Comparison of ENCODE assay signal across 22 cellular contexts in genomic region chr5:173624276-173624675, GRCh38.
"Had no signal": no experiment of that assay in that cellular context is flagged by ENCODE, and none has a peak within 500 bp of the region (broad histone marks: within the 10 kb centered on the region; RNA-seq: fewer than 3 reads in every experiment).

No MANE protein-coding gene starts in this region.

- H3K27me3 ChIP-seq: esophagus squamous epithelium, heart right ventricle, left lung, upper lobe of left lung had no signal

- H3K36me3 ChIP-seq: esophagus squamous epithelium, heart right ventricle, left lung, prostate gland, thoracic aorta, upper lobe of left lung had no signal

- H3K27ac ChIP-seq: esophagus squamous epithelium, heart right ventricle, left lung, prostate gland, thoracic aorta, upper lobe of left lung had no signal

- H3K9me3 ChIP-seq: esophagus squamous epithelium, heart right ventricle, left lung, prostate gland, thoracic aorta, upper lobe of left lung had no signal

- FAIRE-seq: bronchial epithelial cell, keratinocyte had no signal

- H3K27ac Mint-ChIP-seq: activated CD4-positive, alpha-beta memory T cell treated with anti-CD3 and anti-CD28 coated beads for 36 hours; activated naive CD4-positive, alpha-beta T cell treated with anti-CD3 and anti-CD28 coated beads for 36 hours; activated naive CD8-positive, alpha-beta T cell treated with anti-CD3 and anti-CD28 coated beads, Interleukin-2, amount 10 ng/mL, durations not matched to agents 7 days and 5 days; activated T-cell treated with anti-CD3 and anti-CD28 coated beads, Interleukin-2, amount 50 U/mL, for 72 hours; endodermal cell; naive thymus-derived CD8-positive, alpha-beta T cell; T-helper 1 cell treated with Interleukin-12 subunit alpha and Interleukin-12 subunit beta and Interleukin-4 antibody, amounts not matched to agents 30 μg/mL and 1 μg/mL, for 36 hours had no signal

- H3K4me1 Mint-ChIP-seq: activated naive CD8-positive, alpha-beta T cell treated with anti-CD3 and anti-CD28 coated beads, Interleukin-2, amount 10 ng/mL, durations not matched to agents 7 days and 5 days had no signal

- H3K36me3 Mint-ChIP-seq: activated CD4-positive, alpha-beta memory T cell treated with anti-CD3 and anti-CD28 coated beads for 36 hours; activated naive CD8-positive, alpha-beta T cell treated with anti-CD3 and anti-CD28 coated beads, Interleukin-2, amount 10 ng/mL, durations not matched to agents 7 days and 5 days; naive thymus-derived CD8-positive, alpha-beta T cell had no signal

- H3K4me3 Mint-ChIP-seq: activated CD4-positive, alpha-beta memory T cell treated with anti-CD3 and anti-CD28 coated beads for 36 hours; activated naive CD4-positive, alpha-beta T cell treated with anti-CD3 and anti-CD28 coated beads for 36 hours; activated naive CD8-positive, alpha-beta T cell treated with anti-CD3 and anti-CD28 coated beads, Interleukin-2, amount 10 ng/mL, durations not matched to agents 7 days and 5 days; activated T-cell treated with anti-CD3 and anti-CD28 coated beads, Interleukin-2, amount 50 U/mL, for 72 hours; endodermal cell; naive thymus-derived CD8-positive, alpha-beta T cell; T-helper 1 cell treated with Interleukin-12 subunit alpha and Interleukin-12 subunit beta and Interleukin-4 antibody, amounts not matched to agents 30 μg/mL and 1 μg/mL, for 36 hours had no signal

- H3K4me3 ChIP-seq: esophagus squamous epithelium, heart right ventricle, left lung, lung, prostate gland, thoracic aorta, upper lobe of left lung had no signal

- H3K9me3 Mint-ChIP-seq: activated CD4-positive, alpha-beta memory T cell treated with anti-CD3 and anti-CD28 coated beads for 36 hours; activated naive CD4-positive, alpha-beta T cell treated with anti-CD3 and anti-CD28 coated beads for 36 hours; activated naive CD8-positive, alpha-beta T cell treated with anti-CD3 and anti-CD28 coated beads, Interleukin-2, amount 10 ng/mL, durations not matched to agents 7 days and 5 days; activated T-cell treated with anti-CD3 and anti-CD28 coated beads, Interleukin-2, amount 50 U/mL, for 72 hours; endodermal cell; naive thymus-derived CD8-positive, alpha-beta T cell; T-helper 1 cell treated with Interleukin-12 subunit alpha and Interleukin-12 subunit beta and Interleukin-4 antibody, amounts not matched to agents 30 μg/mL and 1 μg/mL, for 36 hours had no signal

- DNase-seq: activated CD4-positive, alpha-beta memory T cell treated with anti-CD3 and anti-CD28 coated beads for 36 hours; activated CD4-positive, alpha-beta T cell treated with anti-CD3 and anti-CD28 coated beads for 48 hours; activated effector memory CD4-positive, alpha-beta T cell treated with Interleukin-2 at 50 U/mL for 16 hours; activated naive CD4-positive, alpha-beta T cell treated with anti-CD3 and anti-CD28 coated beads for 36 hours; activated naive CD8-positive, alpha-beta T cell treated with anti-CD3 and anti-CD28 coated beads, Interleukin-2, amount 10 ng/mL, durations not matched to agents 7 days and 5 days; activated T-cell treated with anti-CD3 and anti-CD28 coated beads, Interleukin-2, amount 50 U/mL, for 72 hours; amniotic stem cell; cortex of kidney; esophagus squamous epithelium; heart right ventricle; left lung; naive thymus-derived CD8-positive, alpha-beta T cell; stimulated activated naive CD4-positive, alpha-beta T cell treated with Interleukin-2 at 50 U/mL for 16 hours; T1000; upper lobe of left lung had no signal

- ATAC-seq: activated T-cell treated with anti-CD3 and anti-CD28 coated beads, Interleukin-2, amount 50 U/mL, for 72 hours; heart right ventricle; left lung; naive thymus-derived CD8-positive, alpha-beta T cell had no signal

- H3K4me1 ChIP-seq: esophagus squamous epithelium, left lung, prostate gland had no signal
